Comparison of ENCODE assay signal across 8 cellular contexts in the genomic region with DNA sequence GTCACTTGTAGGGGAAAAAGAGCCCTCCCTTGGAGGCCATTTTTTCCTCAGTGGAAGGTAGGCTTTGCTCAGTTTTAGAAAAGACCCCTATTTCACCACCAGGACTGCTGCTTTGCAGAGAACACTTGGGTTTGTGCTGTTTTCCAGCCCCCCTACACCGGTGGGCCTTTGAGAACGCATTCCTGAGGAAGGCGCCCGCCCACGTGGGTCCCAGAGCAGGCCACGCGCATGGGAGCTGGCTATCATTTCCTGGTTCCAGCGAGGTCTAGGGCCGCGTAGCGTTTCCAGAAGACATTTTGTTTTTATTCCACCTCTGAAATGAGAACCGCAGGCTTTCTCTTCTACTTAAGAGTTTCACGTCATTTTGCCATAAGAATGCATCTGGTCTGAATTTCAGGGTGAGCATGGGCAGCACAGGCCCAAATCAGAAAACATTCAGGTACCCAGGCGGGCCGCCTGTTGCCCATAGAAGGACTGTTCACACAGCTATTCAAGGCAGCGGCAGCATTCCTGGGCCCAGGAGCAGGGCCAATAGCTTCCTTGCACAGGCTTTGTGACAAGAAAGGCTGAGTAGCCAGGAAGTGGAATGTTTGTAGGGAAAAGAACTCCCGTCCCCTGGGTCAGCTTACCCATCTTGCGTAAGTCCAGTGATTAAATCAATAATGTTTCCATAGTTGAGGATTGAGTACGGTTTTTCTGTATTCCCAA. TPM values are rescaled to one million over a fixed set of nuclear protein-coding genes. Genes with fewer than 3 reads are reported as not detected.
DNase-seq lines count a peak whose midpoint lies in the region; ATAC-seq and TF ChIP-seq lines count a peak whose summit lies in the region.

No MANE protein-coding gene starts in this region.

- H3K27me3 ChIP-seq in BE2C, result no peaks in the 10 kb centered on the region
- no peaks in the 10 kb centered on the region for H3K27me3 ChIP-seq in Karpas-422 (ENCODE audit: low read length)

- H3K4me1 ChIP-seq in BE2C (no peaks in the 10 kb centered on the region; the same call in 1 of the 2 replicates), Karpas-422 (ENCODE audit: low read length) (peaks cover 32% of the 10 kb centered on the region)

- H2AFZ ChIP-seq in Karpas-422 (ENCODE audit: low read length), result peak overlapping the region; percentile 67; the same call in 1 of the 2 replicates

- in situ Hi-C loops in astrocyte of the cerebellum (cut with HindIII; ENCODE audit: low sequenced_read_pairs), result no loop called here

- no peaks in the 10 kb centered on the region for H4K20me1 ChIP-seq in Karpas-422 (ENCODE audit: insufficient read depth, low read depth, low read length)

- no peak overlapping the region for H3K9ac ChIP-seq in Karpas-422 (ENCODE audit: low read length)

- DNase-seq in BE2C (no peak), Karpas-422 (peak; percentile 38), astrocyte of the cerebellum (ENCODE audit: low read depth) (peak; percentile 50), iPS DF 19.7 (ENCODE audit: low read depth, low spot score) (peak; percentile 85), renal cortical epithelial cell (ENCODE audit: low read depth) (peak; percentile 62), SKM-1 treated with dmso at 0.1 percent for 144 hours (lab: John Stamatoyannopoulos, UW; ENCODE audit: unreplicated experiment) (no peak), NCI-H510A (lab: John Stamatoyannopoulos, UW) (no peak)

- no peaks in the 10 kb centered on the region for H3K9me3 ChIP-seq in BE2C
- H3K9me3 ChIP-seq in Karpas-422 (ENCODE audit: low read length), result no peaks in the 10 kb centered on the region

- H3K27ac ChIP-seq in Karpas-422 (ENCODE audit: low read length), result no peak overlapping the region

- TF ChIP-seq CTCF in BE2C (IDR thresholded peaks at IDR 0.05; ENCODE audit: low read depth, low read length), result no peak
- no peak for TF ChIP-seq CTCF in astrocyte of the cerebellum (IDR thresholded peaks at IDR 0.05; ENCODE audit: low read depth, low read length, missing control alignments)

- H3K36me3 ChIP-seq in BE2C (peaks cover under 1% of the 10 kb centered on the region; the same call in 1 of the 2 replicates), Karpas-422 (ENCODE audit: insufficient read depth, low read length) (peaks cover under 1% of the 10 kb centered on the region; the same call in 1 of the 2 replicates)

- no peaks in the 10 kb centered on the region for H3K9me2 ChIP-seq in Karpas-422 (replicated peaks; ENCODE audit: insufficient read depth, low read length)

- H3K4me2 ChIP-seq in Karpas-422 (ENCODE audit: low read depth, low read length, poor library complexity, severe bottlenecking), result no peak overlapping the region

- peak overlapping the region; percentile 62 for H3K4me3 ChIP-seq in BE2C (ENCODE audit: low read depth, low read length)
- no peak overlapping the region for H3K4me3 ChIP-seq in Karpas-422 (ENCODE audit: low read length)
- peak overlapping the region; percentile 89 for H3K4me3 ChIP-seq in astrocyte of the cerebellum (ENCODE audit: low read depth, low read length)

- no peak for ATAC-seq in HG03469 (IDR thresholded peaks at IDR 0.05; ENCODE audit: unreplicated experiment)

- H3K79me2 ChIP-seq in Karpas-422 (ENCODE audit: low read length), result peaks cover 27% of the 10 kb centered on the region

RNA-seq across cellular contexts. Expression of gene KLHL21, which starts 1.3 kb away (rescaled TPM):
- polyA plus RNA-seq in BE2C (2012; ENCODE audit: insufficient read depth, insufficient read length, low read depth), result 22.7 TPM
- 12.2 and 13.3 TPM in 2 replicates for total RNA-seq in Karpas-422 (2014; rRNA removed; shearing (Covaris generic); ENCODE audit: low replicate concordance)
- 29.5 and 59.7 TPM in 2 replicates for total RNA-seq in renal cortical epithelial cell

RNA-seq across cellular contexts. Expression of gene PHF13, which starts 9.5 kb away (rescaled TPM):
- 5.9 TPM for polyA plus RNA-seq in BE2C (2012; ENCODE audit: insufficient read depth, insufficient read length, low read depth)
- total RNA-seq in Karpas-422 (2014; rRNA removed; shearing (Covaris generic); ENCODE audit: low replicate concordance), result 5.7 and 11.1 TPM in 2 replicates
- total RNA-seq in renal cortical epithelial cell, result 8.2 and 22.4 TPM in 2 replicates

RNA-seq across cellular contexts. Expression of gene THAP3, which starts 20.7 kb away (rescaled TPM):
- polyA plus RNA-seq in BE2C (2012; ENCODE audit: insufficient read depth, insufficient read length, low read depth), result 34.0 TPM
- total RNA-seq in Karpas-422 (2014; rRNA removed; shearing (Covaris generic); ENCODE audit: low replicate concordance), result 13.3 and 19.5 TPM in 2 replicates
- 17.0 and 20.9 TPM in 2 replicates for total RNA-seq in renal cortical epithelial cell

RNA-seq across cellular contexts. Expression of gene ZBTB48, which starts 24.2 kb away (rescaled TPM):
- 54.3 TPM for polyA plus RNA-seq in BE2C (2012; ENCODE audit: insufficient read depth, insufficient read length, low read depth)
- total RNA-seq in Karpas-422 (2014; rRNA removed; shearing (Covaris generic); ENCODE audit: low replicate concordance), result 36.3 and 69.0 TPM in 2 replicates
- total RNA-seq in renal cortical epithelial cell, result 19.3 and 21.2 TPM in 2 replicates

RNA-seq across cellular contexts. Expression of gene TAS1R1, which starts 48.9 kb away (rescaled TPM):
- polyA plus RNA-seq in BE2C (2012; ENCODE audit: insufficient read depth, insufficient read length, low read depth), result not detected
- not detected in 2 replicates for total RNA-seq in Karpas-422 (2014; rRNA removed; shearing (Covaris generic); ENCODE audit: low replicate concordance)
- not detected in 2 replicates for total RNA-seq in renal cortical epithelial cell

Comparison
In these comparisons a context has a peak if more than half of its experiments do, and no peak if none do; other contexts are left out.
1. DNase-seq: peak in Karpas-422 (single experiment), astrocyte of the cerebellum (single experiment), iPS DF 19.7 (single experiment) and renal cortical epithelial cell (single experiment); none in BE2C (single experiment), SKM-1 treated with dmso at 0.1 percent for 144 hours (single experiment) and NCI-H510A (single experiment).